In genomic region chr1:230708631-230709580, GRCh38 we compare ENCODE assay signal across 1 cellular context.
TF ChIP-seq lines count a peak whose summit lies in the region.

No MANE protein-coding gene starts in this region.

TF ChIP-seq in HepG2, 621 proteins besides CTCF, POLR2A, EP300 and RAD21 (continued from another document and continues in another):
- TF ChIP-seq, protein P1, sequence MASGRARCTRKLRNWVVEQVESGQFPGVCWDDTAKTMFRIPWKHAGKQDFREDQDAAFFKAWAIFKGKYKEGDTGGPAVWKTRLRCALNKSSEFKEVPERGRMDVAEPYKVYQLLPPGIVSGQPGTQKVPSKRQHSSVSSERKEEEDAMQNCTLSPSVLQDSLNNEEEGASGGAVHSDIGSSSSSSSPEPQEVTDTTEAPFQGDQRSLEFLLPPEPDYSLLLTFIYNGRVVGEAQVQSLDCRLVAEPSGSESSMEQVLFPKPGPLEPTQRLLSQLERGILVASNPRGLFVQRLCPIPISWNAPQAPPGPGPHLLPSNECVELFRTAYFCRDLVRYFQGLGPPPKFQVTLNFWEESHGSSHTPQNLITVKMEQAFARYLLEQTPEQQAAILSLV (CRISPR knock-in tag; IDR thresholded peaks at IDR 0.05; ENCODE audit: borderline replicate concordance): peak; percentile 89
- TF ChIP-seq NR0B2 (CRISPR knock-in tag; IDR thresholded peaks at IDR 0.05) (peak; percentile 95), GTF2F1 (IDR thresholded peaks at IDR 0.05; ENCODE audit: low read length) (no peak), TBX2 (CRISPR knock-in tag; IDR thresholded peaks at IDR 0.05; ENCODE audit: borderline replicate concordance) (peak; percentile 98), ZNF24 (IDR thresholded peaks at IDR 0.05) (peak; percentile 48; the same call in 1 of the 2 replicates), TCF12 (IDR thresholded peaks at IDR 0.05) (no peak), TCF12 (CRISPR knock-in tag; IDR thresholded peaks at IDR 0.05) (peak; percentile 84; the same call in 1 of the 2 replicates), IRX3 (CRISPR knock-in tag; IDR thresholded peaks at IDR 0.05; ENCODE audit: borderline replicate concordance, low read depth) (peak; percentile 45; the same call in 1 of the 2 replicates), HBP1 (CRISPR knock-in tag; IDR thresholded peaks at IDR 0.05; ENCODE audit: low read depth) (peak; percentile 91; the same call in 1 of the 2 replicates), ZNF773 (CRISPR knock-in tag; IDR thresholded peaks at IDR 0.05; ENCODE audit: borderline replicate concordance) (no peak), NR3C1 (CRISPR knock-in tag; IDR thresholded peaks at IDR 0.05) (no peak), HNRNPL (IDR thresholded peaks at IDR 0.05; ENCODE audit: low read depth, low read length) (peak; percentile 86), FOXJ3 (CRISPR knock-in tag; IDR thresholded peaks at IDR 0.05; ENCODE audit: borderline replicate concordance) (no peak), ZNF512B (CRISPR knock-in tag; IDR thresholded peaks at IDR 0.05; ENCODE audit: borderline replicate concordance) (0 out of 2 replicates have a peak, but pooled peaks have one; percentile 14), ZNF546 (CRISPR knock-in tag; conservative IDR thresholded peaks at IDR 0.05) (no peak; the same call in 1 of the 2 replicates), ZBTB44 (CRISPR knock-in tag; IDR thresholded peaks at IDR 0.05) (0 out of 2 replicates have a peak, but pooled peaks have one; percentile 33), KAT7 (CRISPR knock-in tag; IDR thresholded peaks at IDR 0.05; ENCODE audit: borderline replicate concordance) (peak; percentile 84; the same call in 1 of the 2 replicates), ZNF558 (CRISPR knock-in tag; IDR thresholded peaks at IDR 0.05; ENCODE audit: borderline replicate concordance) (peak; percentile 89), MIER3 (CRISPR knock-in tag; IDR thresholded peaks at IDR 0.05; ENCODE audit: borderline replicate concordance) (peak; percentile 92; the same call in 1 of the 2 replicates), ZNF792 (CRISPR knock-in tag; IDR thresholded peaks at IDR 0.05) (peak; percentile 93; the same call in 1 of the 2 replicates), KLF15 (CRISPR knock-in tag; IDR thresholded peaks at IDR 0.05; ENCODE audit: borderline replicate concordance) (peak; percentile 69; the same call in 1 of the 2 replicates), SMAD3 (CRISPR knock-in tag; IDR thresholded peaks at IDR 0.05) (peak; percentile 94), MZF1 (CRISPR knock-in tag; IDR thresholded peaks at IDR 0.05; ENCODE audit: borderline replicate concordance) (no peak), AHR (CRISPR knock-in tag; IDR thresholded peaks at IDR 0.05) (0 out of 2 replicates have a peak, but pooled peaks have one; percentile 60), KDM3A (CRISPR knock-in tag; IDR thresholded peaks at IDR 0.05; ENCODE audit: low read depth) (peak; percentile 91), ZNF597 (CRISPR knock-in tag; IDR thresholded peaks at IDR 0.05) (no peak), GPN1 (CRISPR knock-in tag; IDR thresholded peaks at IDR 0.05; ENCODE audit: borderline replicate concordance) (no peak), JUND (CRISPR knock-in tag; IDR thresholded peaks at IDR 0.05) (peak; percentile 85; the same call in 1 of the 2 replicates), GRHL1 (CRISPR knock-in tag; conservative IDR thresholded peaks at IDR 0.05) (no peak), NFKB2 (CRISPR knock-in tag; IDR thresholded peaks at IDR 0.05; ENCODE audit: borderline replicate concordance) (peak; percentile 87; the same call in 1 of the 2 replicates), CBX2 (IDR thresholded peaks at IDR 0.05; ENCODE audit: low read depth, low read length) (no peak), CBX2 (CRISPR knock-in tag; IDR thresholded peaks at IDR 0.05; ENCODE audit: low read depth) (no peak), THRA (CRISPR knock-in tag; IDR thresholded peaks at IDR 0.05; ENCODE audit: borderline replicate concordance) (peak; percentile 93), ZNF343 (CRISPR knock-in tag; IDR thresholded peaks at IDR 0.05) (peak; percentile 63; the same call in 1 of the 2 replicates), THAP11 (CRISPR knock-in tag; IDR thresholded peaks at IDR 0.05) (peak; percentile 78), NFYC (CRISPR knock-in tag; IDR thresholded peaks at IDR 0.05) (peak; percentile 56), ZFP36L1 (CRISPR knock-in tag; IDR thresholded peaks at IDR 0.05) (peak; percentile 96), SAFB2 (CRISPR knock-in tag; IDR thresholded peaks at IDR 0.05; ENCODE audit: borderline replicate concordance, low read depth) (peak; percentile 96), MEIS2 (CRISPR knock-in tag; IDR thresholded peaks at IDR 0.05) (no peak), ZEB1 (IDR thresholded peaks at IDR 0.05; ENCODE audit: insufficient replicate concordance, low read depth) (no peak), ZFP1 (CRISPR knock-in tag; IDR thresholded peaks at IDR 0.05) (no peak), FOSL1 (CRISPR knock-in tag; IDR thresholded peaks at IDR 0.05; ENCODE audit: borderline replicate concordance) (no peak), ZNF326 (CRISPR knock-in tag; IDR thresholded peaks at IDR 0.05; ENCODE audit: borderline replicate concordance) (no peak), HOXA7 (CRISPR knock-in tag; IDR thresholded peaks at IDR 0.05) (no peak), ZNF563 (CRISPR knock-in tag; IDR thresholded peaks at IDR 0.05) (peak; percentile 82; the same call in 1 of the 2 replicates), ZNF557 (CRISPR knock-in tag; IDR thresholded peaks at IDR 0.05) (peak; percentile 16; the same call in 1 of the 2 replicates), NFE2L1 (CRISPR knock-in tag; IDR thresholded peaks at IDR 0.05; ENCODE audit: borderline replicate concordance) (no peak), ZNF138 (CRISPR knock-in tag; IDR thresholded peaks at IDR 0.05; ENCODE audit: low read depth) (0 out of 2 replicates have a peak, but pooled peaks have one; percentile 81), POLR2G (IDR thresholded peaks at IDR 0.05; ENCODE audit: low read depth, low read length) (peak; percentile 64), NBN (conservative IDR thresholded peaks at IDR 0.05) (no peak), NR2F1 (CRISPR knock-in tag; IDR thresholded peaks at IDR 0.05) (peak; percentile 72 to 81; a peak in 3 of 4 replicates)
- TF ChIP-seq, protein P2, sequence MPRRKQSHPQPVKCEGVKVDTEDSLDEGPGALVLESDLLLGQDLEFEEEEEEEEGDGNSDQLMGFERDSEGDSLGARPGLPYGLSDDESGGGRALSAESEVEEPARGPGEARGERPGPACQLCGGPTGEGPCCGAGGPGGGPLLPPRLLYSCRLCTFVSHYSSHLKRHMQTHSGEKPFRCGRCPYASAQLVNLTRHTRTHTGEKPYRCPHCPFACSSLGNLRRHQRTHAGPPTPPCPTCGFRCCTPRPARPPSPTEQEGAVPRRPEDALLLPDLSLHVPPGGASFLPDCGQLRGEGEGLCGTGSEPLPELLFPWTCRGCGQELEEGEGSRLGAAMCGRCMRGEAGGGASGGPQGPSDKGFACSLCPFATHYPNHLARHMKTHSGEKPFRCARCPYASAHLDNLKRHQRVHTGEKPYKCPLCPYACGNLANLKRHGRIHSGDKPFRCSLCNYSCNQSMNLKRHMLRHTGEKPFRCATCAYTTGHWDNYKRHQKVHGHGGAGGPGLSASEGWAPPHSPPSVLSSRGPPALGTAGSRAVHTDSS (CRISPR knock-in tag; conservative IDR thresholded peaks at IDR 0.05): no peak
- TF ChIP-seq, protein P3, sequence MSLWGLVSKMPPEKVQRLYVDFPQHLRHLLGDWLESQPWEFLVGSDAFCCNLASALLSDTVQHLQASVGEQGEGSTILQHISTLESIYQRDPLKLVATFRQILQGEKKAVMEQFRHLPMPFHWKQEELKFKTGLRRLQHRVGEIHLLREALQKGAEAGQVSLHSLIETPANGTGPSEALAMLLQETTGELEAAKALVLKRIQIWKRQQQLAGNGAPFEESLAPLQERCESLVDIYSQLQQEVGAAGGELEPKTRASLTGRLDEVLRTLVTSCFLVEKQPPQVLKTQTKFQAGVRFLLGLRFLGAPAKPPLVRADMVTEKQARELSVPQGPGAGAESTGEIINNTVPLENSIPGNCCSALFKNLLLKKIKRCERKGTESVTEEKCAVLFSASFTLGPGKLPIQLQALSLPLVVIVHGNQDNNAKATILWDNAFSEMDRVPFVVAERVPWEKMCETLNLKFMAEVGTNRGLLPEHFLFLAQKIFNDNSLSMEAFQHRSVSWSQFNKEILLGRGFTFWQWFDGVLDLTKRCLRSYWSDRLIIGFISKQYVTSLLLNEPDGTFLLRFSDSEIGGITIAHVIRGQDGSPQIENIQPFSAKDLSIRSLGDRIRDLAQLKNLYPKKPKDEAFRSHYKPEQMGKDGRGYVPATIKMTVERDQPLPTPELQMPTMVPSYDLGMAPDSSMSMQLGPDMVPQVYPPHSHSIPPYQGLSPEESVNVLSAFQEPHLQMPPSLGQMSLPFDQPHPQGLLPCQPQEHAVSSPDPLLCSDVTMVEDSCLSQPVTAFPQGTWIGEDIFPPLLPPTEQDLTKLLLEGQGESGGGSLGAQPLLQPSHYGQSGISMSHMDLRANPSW (CRISPR knock-in tag; IDR thresholded peaks at IDR 0.05; ENCODE audit: borderline replicate concordance): no peak
